31 cellular contexts compared by ENCODE assay signal in the genomic region with DNA sequence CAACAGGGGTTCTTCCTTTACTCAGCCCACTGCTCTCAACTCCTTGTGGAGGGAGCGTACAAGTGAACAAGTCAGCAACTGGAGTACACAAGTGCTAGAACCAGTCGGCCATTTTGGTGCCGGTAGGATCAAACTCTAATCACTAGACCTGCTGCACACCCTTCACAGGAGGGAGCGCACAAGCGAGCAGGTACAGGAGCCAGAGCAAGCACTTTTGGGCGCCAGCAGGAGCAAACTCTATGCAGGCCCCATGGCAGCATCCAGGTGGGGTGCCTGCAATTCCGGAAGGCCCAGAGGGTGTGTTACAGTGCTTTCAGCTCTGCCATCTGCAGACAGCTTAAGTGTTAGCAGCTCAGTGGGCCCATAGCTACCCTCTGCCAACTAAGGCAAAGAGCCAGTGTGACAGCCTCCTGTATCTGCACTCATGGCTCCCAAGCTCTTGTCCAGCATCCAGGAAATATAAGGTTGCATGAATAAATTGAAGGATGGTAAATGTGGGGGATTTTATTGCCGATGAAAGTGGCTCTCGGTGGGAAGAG.
"Had no signal": no experiment of that assay in that cellular context is flagged by ENCODE, and none has a peak within 500 bp of the region (broad histone marks: within the 10 kb centered on the region; RNA-seq: fewer than 3 reads in every experiment).

No MANE protein-coding gene starts in this region.

- H3K36me3 Mint-ChIP-seq: activated naive CD4-positive, alpha-beta T cell treated with anti-CD3 and anti-CD28 coated beads, Interleukin-2, amount 10 ng/mL, durations not matched to agents 7 days and 5 days; activated naive CD8-positive, alpha-beta T cell had no signal

- H3K27ac ChIP-seq: brain microvascular endothelial cell, cardiac muscle cell, Peyer's patch, RWPE1, WERI-Rb-1 had no signal

- H3K4me3 ChIP-seq: cardiac muscle cell, Peyer's patch had no signal

- H3K4me1 ChIP-seq: Peyer's patch had no signal

- DNase-seq: activated CD4-positive, alpha-beta T cell treated with anti-CD3 and anti-CD28 coated beads, Interleukin-2, amount 10 ng/mL, durations not matched to agents 24 days and 14 days; activated CD4-positive, alpha-beta T cell treated with anti-CD3 and anti-CD28 coated beads, Interleukin-2, amount 50 U/mL, for 48 hours; activated CD8-positive, alpha-beta memory T cell treated with anti-CD3 and anti-CD28 coated beads, Interleukin-2, amount 50 U/mL, for 4 hours; activated CD8-positive, alpha-beta T cell treated with anti-CD3 and anti-CD28 coated beads, Interleukin-2, amount 10 ng/mL, durations not matched to agents 7 days and 5 days; activated naive CD4-positive, alpha-beta T cell treated with anti-CD3 and anti-CD28 coated beads, Interleukin-2, amount 10 ng/mL, durations not matched to agents 7 days and 5 days; activated naive CD8-positive, alpha-beta T cell treated with anti-CD3 and anti-CD28 coated beads, Interleukin-2, amount 50 U/mL, for 24 hours; activated T-cell treated with anti-CD3 and anti-CD28 coated beads for 4 hours; activated T-cell treated with anti-CD3 and anti-CD28 coated beads, Interleukin-2, amount 50 U/mL, for 4 hours; anterior cingulate cortex; brain microvascular endothelial cell; Karpas-422; NCI-H1105; NCI-H1417 treated with DMSO at 0.1 percent for 48 hours; NCI-H1694; NCI-H1930; NCI-H2081 treated with DMSO at 0.1 percent for 48 hours; NCI-H226; NCI-H510A; NCI-H526; NCI-H748 treated with DMSO at 0.1 percent for 48 hours; NK-92 treated with Interleukin-12 subunit alpha and Interleukin-12 subunit beta, amount 100 ng/mL, for 24 hours; PC-3; Peyer's patch; Right ventricle myocardium superior; T1000; WERI-Rb-1 had no signal

- H3K9me3 ChIP-seq: Peyer's patch had no signal

- H3K4me1 Mint-ChIP-seq: activated CD4-positive, alpha-beta T cell treated with anti-CD3 and anti-CD28 coated beads, Interleukin-2, amount 10 ng/mL, durations not matched to agents 24 days and 14 days; activated naive CD4-positive, alpha-beta T cell treated with anti-CD3 and anti-CD28 coated beads, Interleukin-2, amount 10 ng/mL, durations not matched to agents 7 days and 5 days; activated naive CD8-positive, alpha-beta T cell treated with anti-CD3 and anti-CD28 coated beads, Interleukin-2, amount 50 U/mL, for 24 hours; central memory CD8-positive, alpha-beta T cell had no signal

- H3K4me3 Mint-ChIP-seq: activated CD4-positive, alpha-beta T cell treated with anti-CD3 and anti-CD28 coated beads, Interleukin-2, amount 10 ng/mL, durations not matched to agents 24 days and 14 days; activated CD8-positive, alpha-beta T cell treated with anti-CD3 and anti-CD28 coated beads, Interleukin-2, amount 10 ng/mL, durations not matched to agents 7 days and 5 days; activated naive CD4-positive, alpha-beta T cell treated with anti-CD3 and anti-CD28 coated beads, Interleukin-2, amount 10 ng/mL, durations not matched to agents 7 days and 5 days; activated naive CD8-positive, alpha-beta T cell; activated naive CD8-positive, alpha-beta T cell treated with anti-CD3 and anti-CD28 coated beads, Interleukin-2, amount 50 U/mL, for 24 hours; activated T-cell treated with anti-CD3 and anti-CD28 coated beads, Interleukin-2, amount 50 U/mL, for 4 hours; activated T-helper 1 cell treated with anti-CD3 and anti-CD28 coated beads, Interleukin-12 subunit alpha, Interleukin-12 subunit beta, Interleukin-2, Interleukin-4 antibody, amounts not matched to agents 30 ng/mL and 10 ng/mL and 1 ng/mL, durations not matched to agents 14 hours and 24 hours and 36 hours; central memory CD8-positive, alpha-beta T cell had no signal

- H3K27me3 Mint-ChIP-seq: activated CD4-positive, alpha-beta T cell treated with anti-CD3 and anti-CD28 coated beads, Interleukin-2, amount 10 ng/mL, durations not matched to agents 24 days and 14 days; activated naive CD4-positive, alpha-beta T cell treated with anti-CD3 and anti-CD28 coated beads, Interleukin-2, amount 10 ng/mL, durations not matched to agents 7 days and 5 days; activated naive CD8-positive, alpha-beta T cell; activated naive CD8-positive, alpha-beta T cell treated with anti-CD3 and anti-CD28 coated beads, Interleukin-2, amount 50 U/mL, for 24 hours; central memory CD8-positive, alpha-beta T cell had no signal

- H3K27ac Mint-ChIP-seq: activated CD4-positive, alpha-beta T cell treated with anti-CD3 and anti-CD28 coated beads, Interleukin-2, amount 10 ng/mL, durations not matched to agents 24 days and 14 days; activated CD8-positive, alpha-beta T cell treated with anti-CD3 and anti-CD28 coated beads, Interleukin-2, amount 10 ng/mL, durations not matched to agents 7 days and 5 days; activated naive CD4-positive, alpha-beta T cell treated with anti-CD3 and anti-CD28 coated beads, Interleukin-2, amount 10 ng/mL, durations not matched to agents 7 days and 5 days; activated naive CD8-positive, alpha-beta T cell; activated naive CD8-positive, alpha-beta T cell treated with anti-CD3 and anti-CD28 coated beads, Interleukin-2, amount 50 U/mL, for 24 hours; activated T-helper 1 cell treated with anti-CD3 and anti-CD28 coated beads, Interleukin-12 subunit alpha, Interleukin-12 subunit beta, Interleukin-2, Interleukin-4 antibody, amounts not matched to agents 30 ng/mL and 10 ng/mL and 1 ng/mL, durations not matched to agents 14 hours and 24 hours and 36 hours had no signal

- H3K36me3 ChIP-seq: brain microvascular endothelial cell, cardiac muscle cell, Peyer's patch, WERI-Rb-1 had no signal

- H3K27me3 ChIP-seq: brain microvascular endothelial cell, cardiac muscle cell, Peyer's patch had no signal

- ATAC-seq: activated CD8-positive, alpha-beta T cell treated with anti-CD3 and anti-CD28 coated beads, Interleukin-2, amount 10 ng/mL, durations not matched to agents 7 days and 5 days; activated naive CD8-positive, alpha-beta T cell treated with anti-CD3 and anti-CD28 coated beads, Interleukin-2, amount 50 U/mL, for 24 hours; activated T-cell treated with anti-CD3 and anti-CD28 coated beads, Interleukin-2, amount 50 U/mL, for 4 hours; PC-3 had no signal
